Comparison of ENCODE assay signal across 12 cellular contexts in genomic region chr3:115766587-115767492, GRCh38.
DNase-seq lines count a peak whose midpoint lies in the region; ATAC-seq lines count a peak whose summit lies in the region.
"Had no signal": no experiment of that assay in that cellular context is flagged by ENCODE, and none has a peak within 500 bp of the region (broad histone marks: within the 10 kb centered on the region; RNA-seq: fewer than 3 reads in every experiment).

No MANE protein-coding gene starts in this region.

- ATAC-seq in GM18868 (IDR thresholded peaks at IDR 0.05; ENCODE audit: unreplicated experiment) (no peak), GM21528 (IDR thresholded peaks at IDR 0.05; ENCODE audit: low FRiP score, unreplicated experiment) (no peak), left colon (no peak)
- ATAC-seq: left lobe of liver had no signal

- peak; percentile 22 for DNase-seq in AG08396 (ENCODE audit: low spot score)
- peak; percentile 80 for DNase-seq in HT1080 (ENCODE audit: low read depth)
- peak; percentile 72 for DNase-seq in astrocyte of the hippocampus (ENCODE audit: low read depth, low spot score)
- DNase-seq in iPS-NIHi7 (ENCODE audit: extremely low spot score), result peak; percentile 14
- no peak for DNase-seq in NCI-H2081 treated with DMSO at 0.1 percent for 48 hours (lab: John Stamatoyannopoulos, UW)
- no peak for DNase-seq in left colon
- DNase-seq: NCI-H1048, occipital lobe, SIG-M5 had no signal

- intact Hi-C loops in left colon (cut with DNase I, micrococcal nuclease), result no loop called here

Comparison
In these comparisons a context has a peak if more than half of its experiments do, and no peak if none do; other contexts are left out.
1. DNase-seq: peak in AG08396 (single experiment), HT1080 (single experiment), astrocyte of the hippocampus (single experiment) and iPS-NIHi7 (single experiment); none in NCI-H2081 treated with DMSO at 0.1 percent for 48 hours (single experiment) and left colon (0 of 2).